In genomic region chr20:19121916-19122315, GRCh38 we compare ENCODE assay signal across 27 cellular contexts.
"Had no signal": no experiment of that assay in that cellular context is flagged by ENCODE, and none has a peak within 500 bp of the region (broad histone marks: within the 10 kb centered on the region; RNA-seq: fewer than 3 reads in every experiment).

No MANE protein-coding gene starts in this region.

- H3K27ac ChIP-seq: neural progenitor cell, ovary, parathyroid adenoma, psoas muscle, right lobe of liver, stomach, testis, tibial artery, upper lobe of right lung had no signal

- H3K9me3 Mint-ChIP-seq: nephron; neural progenitor cell; stimulated activated naive B cell treated with anti-CD40 and anti-IgM and Interleukin-4, amounts not matched to agents 10 μg/mL and 1 μg/mL and 100 μg/mL, for 72 hours; stimulated activated naive CD8-positive, alpha-beta T cell treated with anti-CD3 and anti-CD28 coated beads, Interleukin-15, Interleukin-2, amounts not matched to agents 100 ng/mL and 50 ng/mL, for 24 hours; type B pancreatic cell had no signal

- H3K9ac ChIP-seq: neural progenitor cell, parathyroid adenoma had no signal

- H3K36me3 Mint-ChIP-seq: natural killer cell; neural progenitor cell; stimulated activated effector memory CD8-positive, alpha-beta T cell treated with anti-CD3 and anti-CD28 coated beads, Interleukin-12 subunit alpha, Interleukin-12 subunit beta, amount 100 ng/mL, for 72 hours; stimulated activated naive B cell treated with anti-CD40 and anti-IgM and Interleukin-4, amounts not matched to agents 10 μg/mL and 1 μg/mL and 100 μg/mL, for 72 hours; type B pancreatic cell had no signal

- ATAC-seq: natural killer cell; psoas muscle; right cardiac atrium; right lobe of liver; stimulated activated effector memory CD8-positive, alpha-beta T cell treated with anti-CD3 and anti-CD28 coated beads, Interleukin-12 subunit alpha, Interleukin-12 subunit beta, amount 100 ng/mL, for 72 hours; upper lobe of right lung had no signal

- H3K4me3 ChIP-seq: neural progenitor cell, ovary, psoas muscle, right lobe of liver, sigmoid colon, stomach, testis, tibial artery, transverse colon, upper lobe of right lung, uterus had no signal

- H3K27ac Mint-ChIP-seq: natural killer cell; nephron; neural progenitor cell; stimulated activated effector memory CD8-positive, alpha-beta T cell treated with anti-CD3 and anti-CD28 coated beads, Interleukin-12 subunit alpha, Interleukin-12 subunit beta, amount 100 ng/mL, for 72 hours; stimulated activated naive B cell treated with anti-CD40 and anti-IgM and Interleukin-4, amounts not matched to agents 10 μg/mL and 1 μg/mL and 100 μg/mL, for 72 hours; stimulated activated naive CD8-positive, alpha-beta T cell treated with anti-CD3 and anti-CD28 coated beads, Interleukin-15, Interleukin-2, amounts not matched to agents 100 ng/mL and 50 ng/mL, for 24 hours; type B pancreatic cell had no signal

- H3K4me3 Mint-ChIP-seq: natural killer cell; nephron; neural progenitor cell; stimulated activated effector memory CD8-positive, alpha-beta T cell treated with anti-CD3 and anti-CD28 coated beads, Interleukin-12 subunit alpha, Interleukin-12 subunit beta, amount 100 ng/mL, for 72 hours; stimulated activated naive B cell treated with anti-CD40 and anti-IgM and Interleukin-4, amounts not matched to agents 10 μg/mL and 1 μg/mL and 100 μg/mL, for 72 hours; stimulated activated naive CD8-positive, alpha-beta T cell treated with anti-CD3 and anti-CD28 coated beads, Interleukin-15, Interleukin-2, amounts not matched to agents 100 ng/mL and 50 ng/mL, for 24 hours; type B pancreatic cell had no signal

- H2AFZ ChIP-seq: neural progenitor cell, parathyroid adenoma had no signal

- DNase-seq: natural killer cell; occipital lobe; ovary; posterior cingulate gyrus; psoas muscle; right cardiac atrium; right lobe of liver; sigmoid colon; stimulated activated CD4-positive, alpha-beta T cell treated with anti-CD3 and anti-CD28 coated beads, Interleukin-15, amount 100 ng/mL, for 24 hours; stimulated activated CD4-positive, alpha-beta T cell treated with anti-CD3 and anti-CD28 coated beads, Interleukin-2, amount 100 ng/mL, for 24 hours; stimulated activated CD4-positive, alpha-beta T cell treated with anti-CD3 and anti-CD28 coated beads, Interleukin-2, amount 100 ng/mL, for 48 hours; stimulated activated CD4-positive, alpha-beta T cell treated with anti-CD3 and anti-CD28 coated beads, Interleukin-4, amount 100 ng/mL, for 24 hours; stimulated activated naive B cell treated with anti-CD40 and anti-IgM and Interleukin-4, amounts not matched to agents 10 μg/mL and 1 μg/mL and 100 μg/mL, for 72 hours; stimulated activated naive CD4-positive, alpha-beta T cell treated with Interleukin-2 at 50 U/mL for 16 hours; stomach; testis; tibial artery; upper lobe of right lung; uterus had no signal

- FAIRE-seq: small intestine had no signal

- H3K27me3 ChIP-seq: neural progenitor cell, ovary, right lobe of liver, sigmoid colon, stomach, testis, tibial artery, transverse colon, upper lobe of right lung, uterus had no signal

- H3K79me2 ChIP-seq: parathyroid adenoma had no signal

- H3K4me1 Mint-ChIP-seq: natural killer cell; nephron; neural progenitor cell; stimulated activated effector memory CD8-positive, alpha-beta T cell treated with anti-CD3 and anti-CD28 coated beads, Interleukin-12 subunit alpha, Interleukin-12 subunit beta, amount 100 ng/mL, for 72 hours; stimulated activated naive B cell treated with anti-CD40 and anti-IgM and Interleukin-4, amounts not matched to agents 10 μg/mL and 1 μg/mL and 100 μg/mL, for 72 hours had no signal

- H3K4me2 ChIP-seq: neural progenitor cell had no signal

- H3K27me3 Mint-ChIP-seq: stimulated activated naive CD8-positive, alpha-beta T cell treated with anti-CD3 and anti-CD28 coated beads, Interleukin-15, Interleukin-2, amounts not matched to agents 100 ng/mL and 50 ng/mL, for 24 hours; type B pancreatic cell had no signal

- H3K9me3 ChIP-seq: ovary, psoas muscle, right lobe of liver, sigmoid colon, stomach, testis, tibial artery, transverse colon, upper lobe of right lung, uterus had no signal

- H3K4me1 ChIP-seq: neural progenitor cell, parathyroid adenoma, psoas muscle, right lobe of liver, stomach, testis, tibial artery, upper lobe of right lung had no signal

- H3K36me3 ChIP-seq: neural progenitor cell, ovary, right lobe of liver, sigmoid colon, stomach, tibial artery, transverse colon, upper lobe of right lung, uterus had no signal
